ENCODE assay signal across 20 cellular contexts in genomic region chr7:114548576-114548975, GRCh38.
DNase-seq lines count a peak whose midpoint lies in the region; ATAC-seq and TF ChIP-seq lines count a peak whose summit lies in the region.
"Had no signal": no experiment of that assay in that cellular context is flagged by ENCODE, and none has a peak within 500 bp of the region (broad histone marks: within the 10 kb centered on the region; RNA-seq: fewer than 3 reads in every experiment).

No MANE protein-coding gene starts in this region.

- H3K4me3 ChIP-seq in fibroblast of the aortic adventitia (ENCODE audit: low read depth, low read length): no peak overlapping the region
- H3K4me3 ChIP-seq: GM23338 had no signal

- TF ChIP-seq CTCF in fibroblast of the aortic adventitia (IDR thresholded peaks at IDR 0.05; ENCODE audit: insufficient read depth, low read length): no peak

- DNase-seq in NCI-H526 (lab: John Stamatoyannopoulos, UW) (peak; percentile 15 to 59), dermis microvascular lymphatic vessel endothelial cell (ENCODE audit: low read depth in 2 of 2) (peak; percentile 32 to 47), fibroblast of the aortic adventitia (ENCODE audit: low read depth) (peak; percentile 51), KG1 (lab: John Stamatoyannopoulos, UW) (no peak), SW480 (ENCODE audit: low spot score) (no peak)
- DNase-seq: ACHN, DMS153, DND-41, H9, NCI-H1048, NCI-H1417, NCI-H1694, NCI-H2029 treated with DMSO at 0.1 percent for 48 hours, NCI-H2227 treated with DMSO at 0.1 percent for 48 hours, PC-3, SK-N-SH, SW 1271 had no signal

- ATAC-seq in HG03565 (IDR thresholded peaks at IDR 0.05; ENCODE audit: unreplicated experiment) (no peak), HG03045 (IDR thresholded peaks at IDR 0.05; ENCODE audit: unreplicated experiment) (no peak)
- ATAC-seq: GM23338, PC-3 had no signal

Comparison
In these comparisons a context has a peak if more than half of its experiments do, and no peak if none do; other contexts are left out.
1. DNase-seq: peak in NCI-H526 (2 of 2), dermis microvascular lymphatic vessel endothelial cell (2 of 2) and fibroblast of the aortic adventitia (single experiment); none in KG1 (single experiment) and SW480 (single experiment).